Comparison of ENCODE assay signal across 8 cellular contexts in genomic region chr1:95233737-95234493, GRCh38.
A peak's percentile ranks its signal among the peaks of the same experiment; 100 is the strongest.
DNase-seq lines count a peak whose midpoint lies in the region; ATAC-seq and TF ChIP-seq lines count a peak whose summit lies in the region.

A gene with protein sequence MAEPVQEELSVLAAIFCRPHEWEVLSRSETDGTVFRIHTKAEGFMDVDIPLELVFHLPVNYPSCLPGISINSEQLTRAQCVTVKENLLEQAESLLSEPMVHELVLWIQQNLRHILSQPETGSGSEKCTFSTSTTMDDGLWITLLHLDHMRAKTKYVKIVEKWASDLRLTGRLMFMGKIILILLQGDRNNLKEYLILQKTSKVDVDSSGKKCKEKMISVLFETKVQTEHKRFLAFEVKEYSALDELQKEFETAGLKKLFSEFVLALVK (plus strand): TSS chr1:95234210. CDS start chr1:95234231, 21 bp downstream.

- DNase-seq in DMS53 treated with DMSO at 0.1 percent for 48 hours (lab: John Stamatoyannopoulos, UW; ENCODE audit: unreplicated experiment) (peak; percentile 93), HuH-7.5 (ENCODE audit: low spot score) (peak; percentile 60), OCI-M2 (lab: John Stamatoyannopoulos, UW; ENCODE audit: unreplicated experiment) (peak; percentile 38), erythroblast (lab: John Stamatoyannopoulos, UW) (peak; percentile 94 to 98)
- DNase-seq in activated T-cell treated with anti-CD3 and anti-CD28 coated beads, Interleukin-2, amount 50 U/mL, for 1 hour = peak; percentile 97
- peak; percentile 87 for DNase-seq in stimulated activated CD8-positive, alpha-beta memory T cell treated with anti-CD3 and anti-CD28 coated beads, Interleukin-7, amount 100 ng/mL, for 24 hours (ENCODE audit: low read depth)

- H3K36me3 ChIP-seq in muscle layer of colon (ENCODE audit: insufficient read depth, low read length) = no peaks in the 10 kb centered on the region

- H3K4me3 ChIP-seq in muscle layer of colon (ENCODE audit: low read depth in 1 of 2, low read length in 2 of 2) = peak within 1 kb of the TSS; percentile 62 to 89

- no peaks in the 10 kb centered on the region for H3K9me3 ChIP-seq in muscle layer of colon (ENCODE audit: low read length)

- H3K27me3 ChIP-seq in muscle layer of colon (ENCODE audit: control insufficient read depth in 1 of 2, insufficient read depth in 2 of 2, low read length in 2 of 2) = no peaks in the 10 kb centered on the region

- peak; percentile 71 for TF ChIP-seq POLR2A in erythroblast (IDR thresholded peaks at IDR 0.05; ENCODE audit: low read length)

- peaks cover 4% of the 10 kb centered on the region for H3K4me1 ChIP-seq in muscle layer of colon (ENCODE audit: insufficient read depth, low read length)

- H3K27ac ChIP-seq in muscle layer of colon (ENCODE audit: low read depth, low read length) = peak within 1 kb of the TSS; percentile 96

- peak; percentile 99 for ATAC-seq in GM21528 (IDR thresholded peaks at IDR 0.05; ENCODE audit: low FRiP score, unreplicated experiment)

- peak within 1 kb of the TSS; percentile 82 for H3K9ac ChIP-seq in muscle layer of colon (ENCODE audit: low read length)

Comparison
In these comparisons a context has a peak if more than half of its experiments do, and no peak if none do; other contexts are left out.
1. Peak in every context shown above with its lines: DNase-seq, ATAC-seq, H3K4me3 ChIP-seq and H3K27ac ChIP-seq.
2. DNase-seq: peak in every context shown above with its lines; median percentile 97 in activated T-cell treated with anti-CD3 and anti-CD28 coated beads, Interleukin-2, amount 50 U/mL, for 1 hour; 96 in erythroblast; 93 in DMS53 treated with DMSO at 0.1 percent for 48 hours; 87 in stimulated activated CD8-positive, alpha-beta memory T cell treated with anti-CD3 and anti-CD28 coated beads, Interleukin-7, amount 100 ng/mL, for 24 hours; 60 in HuH-7.5; 38 in OCI-M2.